In the genomic region with DNA sequence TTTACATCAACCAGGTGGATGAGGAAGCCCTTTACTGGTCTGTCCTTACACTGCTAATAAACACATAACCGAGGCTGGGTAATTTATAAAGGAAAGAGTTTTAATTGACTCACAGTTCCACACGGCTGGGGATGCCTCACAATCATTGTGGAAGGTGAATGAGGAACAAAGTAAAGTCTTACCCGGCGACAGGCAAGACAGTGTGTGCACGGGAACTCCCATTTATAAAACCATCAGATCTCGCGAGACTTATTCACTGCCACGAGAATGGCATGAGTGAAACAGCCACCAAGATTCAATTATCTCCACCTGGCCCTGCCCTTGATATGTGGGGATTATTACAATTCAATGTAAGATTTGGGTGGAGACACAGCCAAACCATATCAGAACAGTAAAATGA, we compare ENCODE assay signal across 1 cellular context.
TF ChIP-seq lines count a peak whose summit lies in the region.

No MANE protein-coding gene starts in this region.

TF ChIP-seq in IMR-90, 13 proteins besides CTCF, POLR2A, EP300 and RAD21 (continued from another document):
- TF ChIP-seq, protein P1, sequence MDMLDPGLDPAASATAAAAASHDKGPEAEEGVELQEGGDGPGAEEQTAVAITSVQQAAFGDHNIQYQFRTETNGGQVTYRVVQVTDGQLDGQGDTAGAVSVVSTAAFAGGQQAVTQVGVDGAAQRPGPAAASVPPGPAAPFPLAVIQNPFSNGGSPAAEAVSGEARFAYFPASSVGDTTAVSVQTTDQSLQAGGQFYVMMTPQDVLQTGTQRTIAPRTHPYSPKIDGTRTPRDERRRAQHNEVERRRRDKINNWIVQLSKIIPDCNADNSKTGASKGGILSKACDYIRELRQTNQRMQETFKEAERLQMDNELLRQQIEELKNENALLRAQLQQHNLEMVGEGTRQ (IDR thresholded peaks at IDR 0.05; ENCODE audit: low read depth, low read length) = no peak
- TF ChIP-seq BHLHE40 (IDR thresholded peaks at IDR 0.05; ENCODE audit: low read depth, low read length) (no peak), NFE2L2 (IDR thresholded peaks at IDR 0.05; ENCODE audit: low read depth, low read length) (no peak), CEBPB (IDR thresholded peaks at IDR 0.05; ENCODE audit: low read depth, low read length) (no peak), CHD1 (IDR thresholded peaks at IDR 0.05; ENCODE audit: low read depth, low read length) (no peak)
